Comparison of ENCODE assay signal across 25 cellular contexts in the genomic region with DNA sequence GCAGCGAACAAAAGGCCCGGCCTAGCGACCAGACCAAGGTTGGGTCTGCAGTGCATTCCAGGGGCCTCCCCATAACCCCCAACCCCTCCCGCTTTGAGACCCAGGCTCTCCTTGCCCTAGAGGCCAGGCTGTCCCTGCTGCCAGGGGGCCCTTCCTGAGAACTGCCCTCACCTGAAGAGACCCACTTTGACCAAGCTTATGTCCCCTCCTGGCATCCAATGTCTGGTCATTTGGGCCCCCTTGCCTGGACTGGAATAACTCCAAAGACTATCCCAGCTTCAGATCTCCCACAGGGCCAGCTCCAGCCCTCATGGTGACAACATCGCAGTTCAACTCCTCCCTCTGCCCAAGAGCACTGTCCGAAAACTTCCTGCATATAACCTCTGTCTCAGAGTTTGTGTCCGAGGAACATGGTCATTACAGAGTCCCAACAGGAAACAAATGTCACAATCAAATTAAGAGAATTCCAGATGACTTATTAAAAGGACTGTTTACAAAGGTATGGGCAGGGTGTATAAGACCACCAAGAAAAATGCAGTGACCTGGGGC.
DNase-seq lines count a peak whose midpoint lies in the region; ATAC-seq, FAIRE-seq and TF ChIP-seq lines count a peak whose summit lies in the region.
"Had no signal": no experiment of that assay in that cellular context is flagged by ENCODE, and none has a peak within 500 bp of the region (broad histone marks: within the 10 kb centered on the region; RNA-seq: fewer than 3 reads in every experiment).

No MANE protein-coding gene starts in this region.

- in situ Hi-C loops in K562 (cut with MboI): no loop called here

- intact Hi-C loops in K562 (cut with micrococcal nuclease) (no loop called here), ovary (cut with DNase I) (no loop called here)

- TF ChIP-seq EP300 in K562 (IDR thresholded peaks at IDR 0.05; ENCODE audit: low read length) (no peak), ovary (IDR thresholded peaks at IDR 0.05) (no peak)

- H3K27ac Mint-ChIP-seq in nephron: peak overlapping the region; percentile 82 to 91 (median 90)
- H3K27ac Mint-ChIP-seq in stimulated activated naive B cell treated with anti-CD40 and anti-IgM and Interleukin-4, amounts not matched to agents 10 μg/mL and 1 μg/mL and 100 μg/mL, for 72 hours: no peak overlapping the region

- peaks cover 2% of the 10 kb centered on the region for H3K27me3 Mint-ChIP-seq in nephron (ENCODE audit: low read depth)
- H3K27me3 Mint-ChIP-seq in stimulated activated naive B cell treated with anti-CD40 and anti-IgM and Interleukin-4, amounts not matched to agents 10 μg/mL and 1 μg/mL and 100 μg/mL, for 72 hours: peaks cover 0 to 6% of the 10 kb centered on the region in 2 donors

- no peak for ATAC-seq in K562
- no peak for ATAC-seq in stimulated activated naive B cell treated with anti-CD40 and anti-IgM and Interleukin-4, amounts not matched to agents 10 μg/mL and 1 μg/mL and 100 μg/mL, for 72 hours (replicated peaks)
- ATAC-seq: body of pancreas, Panc1 had no signal

- H3K4me1 ChIP-seq in K562 (replicated peaks in 1 of 2; ENCODE audit: control insufficient read depth in 2 of 2, insufficient read depth in 2 of 2, low read length in 2 of 2) (no peaks in the 10 kb centered on the region), right atrium auricular region (peaks cover 0 to 14% of the 10 kb centered on the region in 2 donors), subcutaneous abdominal adipose tissue (ENCODE audit: control insufficient read depth in 5 of 5, insufficient read depth in 5 of 5, low read length in 5 of 5) (peaks cover 4 to 27% (median 25%) of the 10 kb centered on the region in 5 donors), ovary (ENCODE audit: insufficient read depth) (peaks cover 3% of the 10 kb centered on the region)

- H3K9me3 ChIP-seq in K562 (replicated peaks; ENCODE audit: control insufficient read depth, insufficient read depth, low read depth, low read length): no peaks in the 10 kb centered on the region
- no peaks in the 10 kb centered on the region for H3K9me3 ChIP-seq in right atrium auricular region
- H3K9me3 ChIP-seq in subcutaneous abdominal adipose tissue (ENCODE audit: control insufficient read depth in 5 of 5, low read length in 5 of 5): no peaks in the 10 kb centered on the region
- H3K9me3 ChIP-seq in ovary: no peaks in the 10 kb centered on the region
- H3K9me3 ChIP-seq: body of pancreas, MG63 had no signal

- no peak for TF ChIP-seq RAD21 in K562 (CRISPR knock-in tag; conservative IDR thresholded peaks at IDR 0.05 in 1 of 2, IDR thresholded peaks at IDR 0.05 in 1 of 2)

- no peaks in the 10 kb centered on the region for H3K79me2 ChIP-seq in K562 (ENCODE audit: control insufficient read depth, insufficient read depth, low read length)

- POLR2A ChIA-PET in K562 (lab: Yijun Ruan, JAX): no interaction called here

- H3K36me3 Mint-ChIP-seq in nephron (ENCODE audit: low read depth): no peaks in the 10 kb centered on the region
- H3K36me3 Mint-ChIP-seq in stimulated activated naive B cell treated with anti-CD40 and anti-IgM and Interleukin-4, amounts not matched to agents 10 μg/mL and 1 μg/mL and 100 μg/mL, for 72 hours: no peaks in the 10 kb centered on the region
- H3K36me3 Mint-ChIP-seq: CD14-positive monocyte had no signal

- WGBS in K562 (ENCODE audit: insufficient coverage, low coverage, missing lambda C conversion rate): 63% methylated on average over 7 of the region's 7 CpGs
- WGBS in ovary, 3 donors: 91 to 93% (median 92%) methylated on average over 7 of the region's 7 CpGs

- H3K9ac ChIP-seq in K562 (ENCODE audit: insufficient read depth in 1 of 2, low read depth in 2 of 2, low read length in 2 of 2): no peak overlapping the region
- H3K9ac ChIP-seq in subcutaneous abdominal adipose tissue (ENCODE audit: low read length in 5 of 5): no peak overlapping the region

- H3K27me3 ChIP-seq in K562 (ENCODE audit: control insufficient read depth in 2 of 2, insufficient read depth in 2 of 2, low read length in 2 of 2): peaks cover 0 to 10% of the 10 kb centered on the region in 2 experiments; a peak in 2 of 5 replicates
- H3K27me3 ChIP-seq in right atrium auricular region: no peaks in the 10 kb centered on the region
- no peaks in the 10 kb centered on the region for H3K27me3 ChIP-seq in subcutaneous abdominal adipose tissue (ENCODE audit: control insufficient read depth in 5 of 5, insufficient read depth in 4 of 5, low read length in 5 of 5)
- H3K27me3 ChIP-seq in ovary: no peaks in the 10 kb centered on the region
- H3K27me3 ChIP-seq: body of pancreas, esophagus squamous epithelium, MG63 had no signal

- no peak overlapping the region for H3K4me3 Mint-ChIP-seq in nephron
- no peak overlapping the region for H3K4me3 Mint-ChIP-seq in stimulated activated naive B cell treated with anti-CD40 and anti-IgM and Interleukin-4, amounts not matched to agents 10 μg/mL and 1 μg/mL and 100 μg/mL, for 72 hours

- no TSS peak for BruUV-seq in K562 (replicated peaks; lab: Mats Ljungman, UMichigan)

- H3K4me3 ChIP-seq in K562 (no peak overlapping the region), right atrium auricular region (no peak overlapping the region), subcutaneous abdominal adipose tissue (ENCODE audit: low read depth in 1 of 5, low read length in 5 of 5) (peak overlapping the region in 1 of 5 donors; percentile 22), ovary (no peak overlapping the region)
- H3K4me3 ChIP-seq: body of pancreas, esophagus squamous epithelium, MG63 had no signal

- H3K27ac ChIP-seq in K562 (ENCODE audit: extremely low read depth, low read depth, low read length): no peak overlapping the region
- H3K27ac ChIP-seq in right atrium auricular region: peak overlapping the region; percentile 16 to 34
- peak overlapping the region; percentile 42 for H3K27ac ChIP-seq in subcutaneous abdominal adipose tissue (ENCODE audit: low read depth, low read length)
- no peak overlapping the region for H3K27ac ChIP-seq in ovary
- H3K27ac ChIP-seq: esophagus squamous epithelium, WERI-Rb-1 had no signal

- H4K20me1 ChIP-seq in K562 (replicated peaks; ENCODE audit: control insufficient read depth, insufficient read depth, low read length): no peaks in the 10 kb centered on the region

- CTCF ChIA-PET in K562 (lab: Yijun Ruan, JAX; ENCODE audit: low intra/inter-chr PET ratio): no interaction called here

- H3K4me1 Mint-ChIP-seq in nephron: peaks cover 48% of the 10 kb centered on the region
- peaks cover 20 to 27% of the 10 kb centered on the region in 2 donors for H3K4me1 Mint-ChIP-seq in stimulated activated naive B cell treated with anti-CD40 and anti-IgM and Interleukin-4, amounts not matched to agents 10 μg/mL and 1 μg/mL and 100 μg/mL, for 72 hours

- DNase-seq in K562 (ENCODE audit: extremely low read depth in 1 of 4, low spot score in 3 of 4) (no peak), right atrium auricular region (ENCODE audit: low spot score) (no peak), activated T-cell treated with anti-CD3 and anti-CD28 coated beads for 4 hours (no peak), ovary (no peak)
- no peak for DNase-seq in stimulated activated naive B cell treated with anti-CD40 and anti-IgM and Interleukin-4, amounts not matched to agents 10 μg/mL and 1 μg/mL and 100 μg/mL, for 72 hours
- no peak for DNase-seq in activated T-cell treated with anti-CD3 and anti-CD28 coated beads, Interleukin-2, amount 50 U/mL, for 48 hours
- DNase-seq: activated CD4-positive, alpha-beta T cell treated with anti-CD3 and anti-CD28 coated beads, Interleukin-2, amount 50 U/mL, for 1 hour; activated effector memory CD4-positive, alpha-beta T cell treated with Interleukin-2 at 50 U/mL for 16 hours; body of pancreas; effector memory CD4-positive, alpha-beta T cell; esophagus squamous epithelium; H7; left colon; MG63; NCI-H1436; NCI-H510A treated with DMSO at 0.1 percent for 48 hours; retina; stimulated activated CD8-positive, alpha-beta memory T cell treated with anti-CD3 and anti-CD28 coated beads, Interleukin-4, amount 100 ng/mL, for 48 hours; WERI-Rb-1 had no signal

- TF ChIP-seq CTCF in K562 (IDR thresholded peaks at IDR 0.05 in 2 of 3, conservative IDR thresholded peaks at IDR 0.05 in 1 of 3; ENCODE audit: insufficient read depth in 2 of 3, low read depth in 1 of 3, low read length in 3 of 3): no peak
- TF ChIP-seq CTCF in right atrium auricular region (IDR thresholded peaks at IDR 0.05): no peak
- no peak for TF ChIP-seq CTCF in nephron (IDR thresholded peaks at IDR 0.05; ENCODE audit: unreplicated experiment in 3 of 3)
- TF ChIP-seq CTCF in ovary (IDR thresholded peaks at IDR 0.05): no peak

- H3K4me2 ChIP-seq in K562 (ENCODE audit: insufficient read depth, low read length): no peak overlapping the region

- FAIRE-seq in K562 (lab: Jason Lieb, UNC): no peak
- FAIRE-seq: D721Med, GM18507 had no signal

- H3K9me1 ChIP-seq in K562 (ENCODE audit: control insufficient read depth, insufficient read depth, low read length): no peaks in the 10 kb centered on the region

- TF ChIP-seq POLR2A in K562 (conservative IDR thresholded peaks at IDR 0.05) (no peak), ovary (IDR thresholded peaks at IDR 0.05) (no peak)

- 0 out of 2 replicates have a peak overlapping the region, but pooled peaks have one; percentile 40 for H2AFZ ChIP-seq in K562 (ENCODE audit: low read depth, low read length)

- H3K9me3 Mint-ChIP-seq in nephron: no peaks in the 10 kb centered on the region
- H3K9me3 Mint-ChIP-seq in stimulated activated naive B cell treated with anti-CD40 and anti-IgM and Interleukin-4, amounts not matched to agents 10 μg/mL and 1 μg/mL and 100 μg/mL, for 72 hours: peaks cover 0 to 4% of the 10 kb centered on the region in 2 donors

- H3K36me3 ChIP-seq in K562 (ENCODE audit: control insufficient read depth, insufficient read depth, low read length) (no peaks in the 10 kb centered on the region), right atrium auricular region (no peaks in the 10 kb centered on the region), subcutaneous abdominal adipose tissue (ENCODE audit: control insufficient read depth in 5 of 5, insufficient read depth in 5 of 5, low read length in 5 of 5) (no peaks in the 10 kb centered on the region), ovary (no peaks in the 10 kb centered on the region)
- H3K36me3 ChIP-seq: esophagus squamous epithelium, MG63, WERI-Rb-1 had no signal

TF ChIP-seq in K562, 482 proteins besides CTCF, POLR2A, EP300 and RAD21 (continues in another document):
- TF ChIP-seq KAT2B (IDR thresholded peaks at IDR 0.05; ENCODE audit: low read depth, low read length) (no peak), FOXK1 (CRISPR knock-in tag; IDR thresholded peaks at IDR 0.05; ENCODE audit: borderline replicate concordance) (no peak), U2AF1 (optimal IDR thresholded peaks at IDR 0.05; ENCODE audit: low read depth, low read length) (no peak), ZNF717 (CRISPR knock-in tag; IDR thresholded peaks at IDR 0.05) (no peak)
- TF ChIP-seq, protein P1, sequence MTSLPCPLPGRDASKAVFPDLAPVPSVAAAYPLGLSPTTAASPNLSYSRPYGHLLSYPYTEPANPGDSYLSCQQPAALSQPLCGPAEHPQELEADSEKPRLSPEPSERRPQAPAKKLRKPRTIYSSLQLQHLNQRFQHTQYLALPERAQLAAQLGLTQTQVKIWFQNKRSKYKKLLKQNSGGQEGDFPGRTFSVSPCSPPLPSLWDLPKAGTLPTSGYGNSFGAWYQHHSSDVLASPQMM (CRISPR knock-in tag; IDR thresholded peaks at IDR 0.05): no peak

Comparison
In these comparisons a context has a peak if more than half of its experiments do, and no peak if none do; other contexts are left out.
1. H3K27ac ChIP-seq: peak in right atrium auricular region (2 of 2) and subcutaneous abdominal adipose tissue (single experiment); none in K562 (single experiment) and ovary (0 of 2).